ENCODE assay signal across 16 cellular contexts in the genomic region with DNA sequence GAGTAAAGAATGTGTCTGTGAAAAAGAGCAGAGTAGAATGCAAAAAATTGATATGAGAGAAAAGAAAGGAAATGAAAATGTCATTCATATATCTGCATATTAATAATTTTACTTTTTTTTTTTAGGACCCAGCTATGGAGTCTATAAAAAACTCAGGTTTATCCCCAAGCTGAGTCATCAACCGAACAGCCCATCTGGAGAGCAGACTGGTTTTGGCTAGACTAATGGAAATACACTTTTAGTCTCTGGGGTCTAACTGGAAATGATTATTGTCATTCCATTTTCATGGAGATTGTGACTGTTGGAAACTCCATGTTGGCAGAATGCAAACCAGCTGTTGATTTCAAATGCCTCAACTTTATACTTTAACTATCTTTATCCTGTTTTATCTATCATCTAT. TPM values are rescaled to one million over a fixed set of nuclear protein-coding genes. Genes with fewer than 3 reads are reported as not detected.
DNase-seq lines count a peak whose midpoint lies in the region; ATAC-seq and TF ChIP-seq lines count a peak whose summit lies in the region.
"Had no signal": no experiment of that assay in that cellular context is flagged by ENCODE, and none has a peak within 500 bp of the region (broad histone marks: within the 10 kb centered on the region; RNA-seq: fewer than 3 reads in every experiment).

No MANE protein-coding gene starts in this region.

- H3K36me3 ChIP-seq in BLaER1, result no peaks in the 10 kb centered on the region
- H3K36me3 ChIP-seq in left lung, result no peaks in the 10 kb centered on the region
- H3K36me3 ChIP-seq in osteoblast (ENCODE audit: insufficient read depth, low read length), result no peaks in the 10 kb centered on the region
- no peaks in the 10 kb centered on the region for H3K36me3 ChIP-seq in vagina
- H3K36me3 ChIP-seq: colonic mucosa, stomach had no signal

- H3K79me2 ChIP-seq in osteoblast (ENCODE audit: insufficient read depth, low read length), result no peaks in the 10 kb centered on the region

- H3K9me3 ChIP-seq in BLaER1 (no peaks in the 10 kb centered on the region), left lung (no peaks in the 10 kb centered on the region), osteoblast (ENCODE audit: low read depth, low read length) (no peaks in the 10 kb centered on the region), vagina (no peaks in the 10 kb centered on the region)
- H3K9me3 ChIP-seq: colonic mucosa, stomach had no signal

- H3K9me3 Mint-ChIP-seq in activated CD4-positive, alpha-beta T cell treated with anti-CD3 and anti-CD28 coated beads for 36 hours (ENCODE audit: low read depth), result no peaks in the 10 kb centered on the region

- POLR2A ChIA-PET in activated CD4-positive, alpha-beta T cell treated with anti-CD3 and anti-CD28 coated beads for 36 hours (lab: Charles Lee), result no interaction called here

- TF ChIP-seq POLR2A in vagina (IDR thresholded peaks at IDR 0.05), result no peak

- intact Hi-C loops in left lung (cut with DNase I), result loop anchor here in 1 of 2 donors (5.0 kb wide), 1 partner anchor 73 kb away; no protein-coding TSS in a partner anchor
- intact Hi-C loops in activated CD4-positive, alpha-beta T cell treated with anti-CD3 and anti-CD28 coated beads for 36 hours (cut with DNase I, micrococcal nuclease), result loop anchor here (2.0 to 5.0 kb wide), 3 partner anchors 66 to 323 kb away; no protein-coding TSS in a partner anchor
- intact Hi-C loops in vagina (cut with DNase I), result loop anchor here (5.0 kb wide), 1 partner anchor 68 kb away; no protein-coding TSS in a partner anchor

- peak; percentile 61 for DNase-seq in HT1080 (ENCODE audit: low read depth)
- peak; percentile 19 for DNase-seq in amniotic stem cell (lab: John Stamatoyannopoulos, UW)
- no peak for DNase-seq in left lung
- DNase-seq in activated CD4-positive, alpha-beta T cell treated with anti-CD3 and anti-CD28 coated beads for 36 hours, result no peak
- no peak for DNase-seq in osteoblast (ENCODE audit: insufficient read length, low spot score, missing footprints)
- no peak for DNase-seq in vagina (ENCODE audit: extremely low spot score in 2 of 2)
- DNase-seq: activated CD4-positive, alpha-beta T cell treated with anti-CD3 and anti-CD28 coated beads, Interleukin-2, amount 50 U/mL, for 1 hour; activated effector memory CD4-positive, alpha-beta T cell treated with anti-CD3 and anti-CD28 coated beads, Interleukin-2, amount 50 U/mL, for 16 hours; colonic mucosa; DMS79 treated with DMSO at 0.1 percent for 48 hours; NCI-H1092; NCI-H526 treated with DMSO at 0.1 percent for 48 hours; stomach had no signal

- H4K20me1 ChIP-seq in BLaER1 (no peaks in the 10 kb centered on the region), osteoblast (ENCODE audit: insufficient read depth, low read length) (no peaks in the 10 kb centered on the region)

- H3K27ac ChIP-seq in BLaER1 (no peak overlapping the region), left lung (peak overlapping the region in 1 of 2 donors; percentile 23), osteoblast (ENCODE audit: low read depth, low read length) (no peak overlapping the region), vagina (no peak overlapping the region)
- H3K27ac ChIP-seq: colonic mucosa, stomach had no signal

- H3K27ac Mint-ChIP-seq in activated CD4-positive, alpha-beta T cell treated with anti-CD3 and anti-CD28 coated beads for 36 hours, result no peak overlapping the region
- H3K27ac Mint-ChIP-seq: progenitor cell of endocrine pancreas had no signal

- H2AFZ ChIP-seq in osteoblast (ENCODE audit: low read length), result no peak overlapping the region

- H3K36me3 Mint-ChIP-seq in activated CD4-positive, alpha-beta T cell treated with anti-CD3 and anti-CD28 coated beads for 36 hours (ENCODE audit: low read depth), result no peaks in the 10 kb centered on the region

- H3K27me3 Mint-ChIP-seq in activated CD4-positive, alpha-beta T cell treated with anti-CD3 and anti-CD28 coated beads for 36 hours, result peaks cover 2% of the 10 kb centered on the region

- peak overlapping the region; percentile 23; the same call in 1 of the 2 replicates for H3K4me2 ChIP-seq in BLaER1
- no peak overlapping the region for H3K4me2 ChIP-seq in osteoblast (ENCODE audit: insufficient read depth, low read length)

- H3K4me3 ChIP-seq in BLaER1 (no peak overlapping the region), left lung (no peak overlapping the region), osteoblast (ENCODE audit: insufficient read depth, low read length) (no peak overlapping the region), vagina (no peak overlapping the region)
- H3K4me3 ChIP-seq: colonic mucosa, stomach had no signal

- ATAC-seq in left lung (peak; percentile 40), HG02938 (IDR thresholded peaks at IDR 0.05; ENCODE audit: unreplicated experiment) (no peak)
- no peak for ATAC-seq in activated CD4-positive, alpha-beta T cell treated with anti-CD3 and anti-CD28 coated beads for 36 hours

- peaks cover 15% of the 10 kb centered on the region for H3K4me1 ChIP-seq in BLaER1
- H3K4me1 ChIP-seq in left lung, result no peaks in the 10 kb centered on the region
- H3K4me1 ChIP-seq in osteoblast (ENCODE audit: insufficient read depth, low read length), result peaks cover 5% of the 10 kb centered on the region
- peaks cover 13% of the 10 kb centered on the region for H3K4me1 ChIP-seq in vagina
- H3K4me1 ChIP-seq: colonic mucosa had no signal

- no peak overlapping the region for H3K4me3 Mint-ChIP-seq in activated CD4-positive, alpha-beta T cell treated with anti-CD3 and anti-CD28 coated beads for 36 hours

- CTCF ChIA-PET in activated CD4-positive, alpha-beta T cell treated with anti-CD3 and anti-CD28 coated beads for 36 hours (lab: Charles Lee), result interaction anchor here (1.2 to 9.1 kb wide), 4 partner anchors 69 to 159 kb away, joined by 3 to 125 read pairs (median 10); no protein-coding TSS in a partner anchor

- TF ChIP-seq CTCF in left lung (IDR thresholded peaks at IDR 0.05), result no peak
- TF ChIP-seq CTCF in osteoblast (IDR thresholded peaks at IDR 0.05; ENCODE audit: extremely low read depth, low read depth, low read length), result no peak
- no peak for TF ChIP-seq CTCF in vagina (IDR thresholded peaks at IDR 0.05)

- no peak overlapping the region for H3K9ac ChIP-seq in BLaER1

- H3K27me3 ChIP-seq in BLaER1 (no peaks in the 10 kb centered on the region), left lung (no peaks in the 10 kb centered on the region), osteoblast (ENCODE audit: insufficient read depth, low read length) (no peaks in the 10 kb centered on the region), vagina (no peaks in the 10 kb centered on the region)
- H3K27me3 ChIP-seq: colonic mucosa, stomach had no signal

- peaks cover 17% of the 10 kb centered on the region for H3K4me1 Mint-ChIP-seq in activated CD4-positive, alpha-beta T cell treated with anti-CD3 and anti-CD28 coated beads for 36 hours

RNA-seq across cellular contexts. Expression of gene ANXA1, which starts 28.7 kb away (rescaled TPM):
- 613 and 627 TPM in 2 replicates for total RNA-seq in HT1080 (2014; rRNA removed; shearing (Covaris generic))
- 659 and 679 TPM in 2 replicates for polyA plus RNA-seq in HT1080 (2015; cell fraction: cytosol; rRNA removed)
- polyA plus RNA-seq in HT1080 (2015; cell fraction: nucleus; rRNA removed), result 1,039 and 1,113 TPM in 2 replicates
- 100 to 1,000 TPM; 387 to 563 TPM for total RNA-seq in left lung
- total RNA-seq in activated CD4-positive, alpha-beta T cell treated with anti-CD3 and anti-CD28 coated beads for 36 hours, result 10 to 100 TPM; 26.0 to 30.9 TPM
- total RNA-seq in osteoblast, result 803 and 816 TPM in 2 replicates
- total RNA-seq in vagina, result 834 TPM

Comparison
In these comparisons a context has a peak if more than half of its experiments do, and no peak if none do; other contexts are left out.
1. DNase-seq: peak in HT1080 (single experiment) and amniotic stem cell (single experiment); none in left lung (0 of 2), activated CD4-positive, alpha-beta T cell treated with anti-CD3 and anti-CD28 coated beads for 36 hours (single experiment), osteoblast (single experiment) and vagina (0 of 2).
2. RNA of gene ANXA1, which starts 28.7 kb away (total RNA-seq): 834 TPM in vagina (single experiment), 803 to 816 TPM in osteoblast, 613 to 627 TPM in HT1080 and 387 to 563 TPM in left lung; 26.0 to 30.9 TPM in activated CD4-positive, alpha-beta T cell treated with anti-CD3 and anti-CD28 coated beads for 36 hours; every median in the first group is over 10 times any median in the second.